8 cellular contexts compared by ENCODE assay signal in genomic region chr12:102811125-102811737, GRCh38.
A peak's percentile ranks its signal among the peaks of the same experiment; 100 is the strongest.
DNase-seq lines count a peak whose midpoint lies in the region; ATAC-seq, FAIRE-seq and TF ChIP-seq lines count a peak whose summit lies in the region.

No MANE protein-coding gene starts in this region.

- H3K4me2 ChIP-seq in OCI-LY1 (ENCODE audit: low read length): no peak overlapping the region

- H3F3A ChIP-seq in OCI-LY1 (ENCODE audit: insufficient read depth, low read length): no peaks in the 10 kb centered on the region

- no peak overlapping the region for H3K27ac Mint-ChIP-seq in activated T-helper 17 cell treated with anti-CD3 and anti-CD28 coated beads, Interleukin-2, amount 50 U/mL, for 72 hours

- no peaks in the 10 kb centered on the region for H3K9me2 ChIP-seq in OCI-LY1 (ENCODE audit: low read depth, low read length)

- H3K9ac ChIP-seq in OCI-LY1 (ENCODE audit: low read length): no peak overlapping the region

- H3K27me3 ChIP-seq in OCI-LY1 (ENCODE audit: insufficient read depth, low read length): no peaks in the 10 kb centered on the region
- H3K27me3 ChIP-seq in small intestine (ENCODE audit: control insufficient read depth in 2 of 2, insufficient read depth in 2 of 2, low read length in 2 of 2): no peaks in the 10 kb centered on the region
- H3K27me3 ChIP-seq in ascending aorta: no peaks in the 10 kb centered on the region

- H3K4me3 Mint-ChIP-seq in activated T-helper 17 cell treated with anti-CD3 and anti-CD28 coated beads, Interleukin-2, amount 50 U/mL, for 72 hours: no peak overlapping the region

- no peaks in the 10 kb centered on the region for H3K36me3 Mint-ChIP-seq in activated T-helper 17 cell treated with anti-CD3 and anti-CD28 coated beads, Interleukin-2, amount 50 U/mL, for 72 hours (ENCODE audit: low read depth)

- ATAC-seq in activated T-helper 17 cell treated with anti-CD3 and anti-CD28 coated beads, Interleukin-2, amount 50 U/mL, for 72 hours (replicated peaks): no peak

- H3K9me3 Mint-ChIP-seq in activated T-helper 17 cell treated with anti-CD3 and anti-CD28 coated beads, Interleukin-2, amount 50 U/mL, for 72 hours: no peaks in the 10 kb centered on the region

- no peaks in the 10 kb centered on the region for H3K79me2 ChIP-seq in OCI-LY1 (ENCODE audit: insufficient read depth, low read length)

- H3K27me3 Mint-ChIP-seq in activated T-helper 17 cell treated with anti-CD3 and anti-CD28 coated beads, Interleukin-2, amount 50 U/mL, for 72 hours: peaks cover 7% of the 10 kb centered on the region

- FAIRE-seq in small intestine (lab: Jason Lieb, UNC): no peak

- H3K4me3 ChIP-seq in OCI-LY1 (ENCODE audit: low read depth, low read length, poor library complexity, severe bottlenecking) (no peak overlapping the region), small intestine (ENCODE audit: low read depth in 1 of 2, low read length in 2 of 2) (no peak overlapping the region), ascending aorta (no peak overlapping the region)

- H3K27ac ChIP-seq in C4-2B (no peak overlapping the region), OCI-LY1 (ENCODE audit: low read depth, low read length, poor library complexity, severe bottlenecking) (no peak overlapping the region), small intestine (ENCODE audit: low read depth in 1 of 2, low read length in 1 of 2) (no peak overlapping the region), ascending aorta (no peak overlapping the region)

- 19 to 28% (median 27%) methylated on average over 5 of the region's 5 CpGs for WGBS in small intestine, 3 donors

- TF ChIP-seq CTCF in C4-2B (conservative IDR thresholded peaks at IDR 0.05): peak; percentile 85
- peak; percentile 36 for TF ChIP-seq CTCF in GM13976 (IDR thresholded peaks at IDR 0.05; ENCODE audit: borderline replicate concordance, control extremely low read depth, extremely low read depth, insufficient read depth, missing control alignments)
- TF ChIP-seq CTCF in OCI-LY1 (IDR thresholded peaks at IDR 0.05; ENCODE audit: low read length): peak; percentile 50
- peak in 1 of 3 experiments; percentile 19 for TF ChIP-seq CTCF in ascending aorta (IDR thresholded peaks at IDR 0.05)

- no peaks in the 10 kb centered on the region for H3K36me3 ChIP-seq in OCI-LY1 (ENCODE audit: insufficient read depth, low read length)
- no peaks in the 10 kb centered on the region for H3K36me3 ChIP-seq in small intestine (ENCODE audit: control insufficient read depth in 2 of 2, insufficient read depth in 2 of 2, low read length in 2 of 2)
- no peaks in the 10 kb centered on the region for H3K36me3 ChIP-seq in ascending aorta

- H3K4me1 Mint-ChIP-seq in activated T-helper 17 cell treated with anti-CD3 and anti-CD28 coated beads, Interleukin-2, amount 50 U/mL, for 72 hours: no peaks in the 10 kb centered on the region

- peak; percentile 26 for DNase-seq in GM13976 (ENCODE audit: low spot score)
- peak; percentile 1 for DNase-seq in fibroblast of peridontal ligament (ENCODE audit: extremely low read depth)
- DNase-seq in dedifferentiated amniotic fluid mesenchymal stem cell (ENCODE audit: extremely low spot score): no peak
- no peak for DNase-seq in small intestine
- DNase-seq in ascending aorta (ENCODE audit: low spot score in 2 of 2): no peak

- intact Hi-C loops in ascending aorta (cut with DNase I): no loop called here

- H3K4me1 ChIP-seq in OCI-LY1 (ENCODE audit: insufficient read depth, low read length, severe bottlenecking) (no peaks in the 10 kb centered on the region), small intestine (ENCODE audit: control insufficient read depth in 2 of 2, insufficient read depth in 1 of 2, low read depth in 1 of 2, low read length in 1 of 2) (no peaks in the 10 kb centered on the region), ascending aorta (no peaks in the 10 kb centered on the region)

- in situ Hi-C loops in GM13976 (cut with MboI; ENCODE audit: low sequenced_read_pairs, unreplicated experiment): no loop called here

- no peak overlapping the region for H2AFZ ChIP-seq in OCI-LY1 (ENCODE audit: low read length)

- no peaks in the 10 kb centered on the region for H4K20me1 ChIP-seq in OCI-LY1 (ENCODE audit: insufficient read depth, low read length)

- no peaks in the 10 kb centered on the region for H3K9me3 ChIP-seq in OCI-LY1 (ENCODE audit: low read length)
- no peaks in the 10 kb centered on the region for H3K9me3 ChIP-seq in small intestine (ENCODE audit: control insufficient read depth, low read depth)
- H3K9me3 ChIP-seq in ascending aorta: no peaks in the 10 kb centered on the region

Comparison
In these comparisons a context has a peak if more than half of its experiments do, and no peak if none do; other contexts are left out.
1. DNase-seq: peak in GM13976 (single experiment) and fibroblast of peridontal ligament (single experiment); none in dedifferentiated amniotic fluid mesenchymal stem cell (single experiment), small intestine (single experiment) and ascending aorta (0 of 2).